ENCODE assay signal across 1 cellular context in genomic region chr19:18557474-18558201, GRCh38.
A peak's percentile ranks its signal among the peaks of the same experiment; 100 is the strongest.
TF ChIP-seq lines count a peak whose summit lies in the region.

A gene with protein sequence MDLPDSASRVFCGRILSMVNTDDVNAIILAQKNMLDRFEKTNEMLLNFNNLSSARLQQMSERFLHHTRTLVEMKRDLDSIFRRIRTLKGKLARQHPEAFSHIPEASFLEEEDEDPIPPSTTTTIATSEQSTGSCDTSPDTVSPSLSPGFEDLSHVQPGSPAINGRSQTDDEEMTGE (plus strand): TSS chr19:18557870. CDS start chr19:18562057, 4,187 bp downstream.

TF ChIP-seq in HepG2, 621 proteins besides CTCF, POLR2A, EP300 and RAD21 (continued from another document and continues in another):
- TF ChIP-seq, protein P1, sequence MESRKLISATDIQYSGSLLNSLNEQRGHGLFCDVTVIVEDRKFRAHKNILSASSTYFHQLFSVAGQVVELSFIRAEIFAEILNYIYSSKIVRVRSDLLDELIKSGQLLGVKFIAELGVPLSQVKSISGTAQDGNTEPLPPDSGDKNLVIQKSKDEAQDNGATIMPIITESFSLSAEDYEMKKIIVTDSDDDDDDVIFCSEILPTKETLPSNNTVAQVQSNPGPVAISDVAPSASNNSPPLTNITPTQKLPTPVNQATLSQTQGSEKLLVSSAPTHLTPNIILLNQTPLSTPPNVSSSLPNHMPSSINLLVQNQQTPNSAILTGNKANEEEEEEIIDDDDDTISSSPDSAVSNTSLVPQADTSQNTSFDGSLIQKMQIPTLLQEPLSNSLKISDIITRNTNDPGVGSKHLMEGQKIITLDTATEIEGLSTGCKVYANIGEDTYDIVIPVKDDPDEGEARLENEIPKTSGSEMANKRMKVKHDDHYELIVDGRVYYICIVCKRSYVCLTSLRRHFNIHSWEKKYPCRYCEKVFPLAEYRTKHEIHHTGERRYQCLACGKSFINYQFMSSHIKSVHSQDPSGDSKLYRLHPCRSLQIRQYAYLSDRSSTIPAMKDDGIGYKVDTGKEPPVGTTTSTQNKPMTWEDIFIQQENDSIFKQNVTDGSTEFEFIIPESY (CRISPR knock-in tag; IDR thresholded peaks at IDR 0.05): peak; percentile 11; the same call in 1 of the 2 replicates
- TF ChIP-seq TAF1 (CRISPR knock-in tag; IDR thresholded peaks at IDR 0.05): peak; percentile 71; the same call in 1 of the 2 replicates
- TF ChIP-seq ZSCAN12 (CRISPR knock-in tag; IDR thresholded peaks at IDR 0.05): no peak
- no peak; the same call in 1 of the 2 replicates for TF ChIP-seq ZNF879 (CRISPR knock-in tag; IDR thresholded peaks at IDR 0.05)
- no peak for TF ChIP-seq HDAC6 (IDR thresholded peaks at IDR 0.05; ENCODE audit: low read depth, low read length)
- no peak for TF ChIP-seq RFX1 (IDR thresholded peaks at IDR 0.05)
- no peak for TF ChIP-seq TEAD2 (CRISPR knock-in tag; IDR thresholded peaks at IDR 0.05)
- no peak for TF ChIP-seq SMARCC2 (IDR thresholded peaks at IDR 0.05)
- peak; percentile 90; the same call in 1 of the 2 replicates for TF ChIP-seq ZBTB42 (CRISPR knock-in tag; IDR thresholded peaks at IDR 0.05)
- TF ChIP-seq MLXIP (CRISPR knock-in tag; IDR thresholded peaks at IDR 0.05; ENCODE audit: borderline replicate concordance): no peak
- TF ChIP-seq MAZ (IDR thresholded peaks at IDR 0.05; ENCODE audit: borderline replicate concordance, low read depth, low read length): peak; percentile 39; the same call in 1 of the 2 replicates
- peak; percentile 54 for TF ChIP-seq MAZ (CRISPR knock-in tag; IDR thresholded peaks at IDR 0.05; ENCODE audit: low read depth)
- peak; percentile 96 for TF ChIP-seq GMEB2 (CRISPR knock-in tag; IDR thresholded peaks at IDR 0.05; ENCODE audit: low read depth)
- no peak; the same call in 1 of the 2 replicates for TF ChIP-seq KDM4B (CRISPR knock-in tag; IDR thresholded peaks at IDR 0.05)
- TF ChIP-seq REST (IDR thresholded peaks at IDR 0.05; ENCODE audit: borderline replicate concordance in 1 of 2, low read depth in 1 of 2, low read length in 2 of 2): no peak
- no peak for TF ChIP-seq KAT2B (IDR thresholded peaks at IDR 0.05; ENCODE audit: borderline replicate concordance, low read depth, low read length)
- no peak for TF ChIP-seq THYN1 (CRISPR knock-in tag; IDR thresholded peaks at IDR 0.05; ENCODE audit: borderline replicate concordance, low read depth)
- TF ChIP-seq BRF2 (CRISPR knock-in tag; IDR thresholded peaks at IDR 0.05): no peak
- TF ChIP-seq DR1 (CRISPR knock-in tag; IDR thresholded peaks at IDR 0.05): no peak
- peak; percentile 41; the same call in 1 of the 2 replicates for TF ChIP-seq TGIF2 (CRISPR knock-in tag; IDR thresholded peaks at IDR 0.05)
- TF ChIP-seq ZNF652 (CRISPR knock-in tag; IDR thresholded peaks at IDR 0.05; ENCODE audit: borderline replicate concordance, low read depth): no peak
- TF ChIP-seq KDM2A (CRISPR knock-in tag; IDR thresholded peaks at IDR 0.05; ENCODE audit: borderline replicate concordance, low read depth): peak; percentile 69; the same call in 1 of the 2 replicates
- peak; percentile 88 for TF ChIP-seq MYC (CRISPR knock-in tag; IDR thresholded peaks at IDR 0.05; ENCODE audit: borderline replicate concordance)
- TF ChIP-seq EZH2 (conservative IDR thresholded peaks at IDR 0.05; ENCODE audit: low read depth, low read length): no peak
- no peak for TF ChIP-seq ZBTB3 (CRISPR knock-in tag; IDR thresholded peaks at IDR 0.05; ENCODE audit: borderline replicate concordance, low read depth)
- TF ChIP-seq ZNF670 (CRISPR knock-in tag; IDR thresholded peaks at IDR 0.05; ENCODE audit: borderline replicate concordance): no peak
- TF ChIP-seq TFAP4 (IDR thresholded peaks at IDR 0.05; ENCODE audit: borderline replicate concordance, low read depth): no peak
- TF ChIP-seq ZNF235 (CRISPR knock-in tag; IDR thresholded peaks at IDR 0.05; ENCODE audit: borderline replicate concordance): no peak
- no peak for TF ChIP-seq FOXK2 (IDR thresholded peaks at IDR 0.05)
- TF ChIP-seq DMTF1 (CRISPR knock-in tag; IDR thresholded peaks at IDR 0.05): no peak
- no peak for TF ChIP-seq ZNF496 (CRISPR knock-in tag; IDR thresholded peaks at IDR 0.05; ENCODE audit: insufficient replicate concordance)
- no peak; the same call in 1 of the 2 replicates for TF ChIP-seq ZNF292 (CRISPR knock-in tag; IDR thresholded peaks at IDR 0.05; ENCODE audit: borderline replicate concordance, low read depth)
- TF ChIP-seq NFYC (CRISPR knock-in tag; IDR thresholded peaks at IDR 0.05): peak; percentile 78
- TF ChIP-seq DZIP1 (CRISPR knock-in tag; IDR thresholded peaks at IDR 0.05): no peak
- TF ChIP-seq SIX4 (CRISPR knock-in tag; IDR thresholded peaks at IDR 0.05): no peak
- peak; percentile 20; the same call in 1 of the 2 replicates for TF ChIP-seq BCL6 (CRISPR knock-in tag; IDR thresholded peaks at IDR 0.05)
- peak; percentile 45 to 62; a peak in 2 of 4 replicates for TF ChIP-seq HMGXB4 (CRISPR knock-in tag; IDR thresholded peaks at IDR 0.05; ENCODE audit: borderline replicate concordance in 1 of 2, low read depth in 1 of 2)
- TF ChIP-seq RCOR2 (CRISPR knock-in tag; IDR thresholded peaks at IDR 0.05): peak; percentile 100
- TF ChIP-seq MTA1 (CRISPR knock-in tag; IDR thresholded peaks at IDR 0.05; ENCODE audit: borderline replicate concordance): peak; percentile 81; the same call in 1 of the 2 replicates
- TF ChIP-seq TRIM24 (CRISPR knock-in tag; IDR thresholded peaks at IDR 0.05): no peak
